In genomic region chr12:118979763-118980406, GRCh38 we compare ENCODE assay signal across 8 cellular contexts. TPM values are rescaled to one million over a fixed set of nuclear protein-coding genes. Genes with fewer than 3 reads are reported as not detected.
DNase-seq lines count a peak whose midpoint lies in the region; ATAC-seq and TF ChIP-seq lines count a peak whose summit lies in the region.

No MANE protein-coding gene starts in this region.

- intact Hi-C loops in A673 (cut with micrococcal nuclease; ENCODE audit: unreplicated experiment) (loop anchor here (5.0 kb wide), 1 partner anchor 432 kb away; no protein-coding TSS in a partner anchor), mucosa of descending colon (cut with DNase I, micrococcal nuclease) (no loop called here)

- H3K9me3 ChIP-seq in A673 (ENCODE audit: low read depth, low read length, poor library complexity, severe bottlenecking): no peaks in the 10 kb centered on the region
- no peaks in the 10 kb centered on the region for H3K9me3 ChIP-seq in RWPE2 (ENCODE audit: severe bottlenecking)
- H3K9me3 ChIP-seq in mucosa of descending colon: no peaks in the 10 kb centered on the region

- ATAC-seq in RWPE2 (ENCODE audit: low read depth): no peak
- ATAC-seq in esophagus mucosa: peak; percentile 37
- ATAC-seq in mucosa of descending colon: peak; percentile 53
- ATAC-seq in GM18858 (IDR thresholded peaks at IDR 0.05; ENCODE audit: unreplicated experiment): no peak
- ATAC-seq in HG02840 (IDR thresholded peaks at IDR 0.05; ENCODE audit: low FRiP score, unreplicated experiment): no peak

- H3K4me1 ChIP-seq in A673 (ENCODE audit: insufficient read depth, low read length, poor library complexity, severe bottlenecking) (no peaks in the 10 kb centered on the region), RWPE2 (ENCODE audit: insufficient read depth, poor library complexity, severe bottlenecking) (no peaks in the 10 kb centered on the region), mucosa of descending colon (ENCODE audit: low read depth) (no peaks in the 10 kb centered on the region)

- POLR2A ChIA-PET in A673 (lab: Charles Lee; ENCODE audit: low non-redundant PET): no interaction called here
- POLR2A ChIA-PET in GM10248 (lab: Yijun Ruan, JAX): no interaction called here

- DNase-seq in A673 (ENCODE audit: low spot score) (peak; percentile 79), GM10248 (ENCODE audit: extremely low spot score) (peak; percentile 73), M059J (ENCODE audit: low read depth) (peak; percentile 31), RWPE2 (ENCODE audit: low spot score) (no peak), mucosa of descending colon (peak in 2 of 3 donors; percentile 25 to 35)

- TF ChIP-seq CTCF in A673 (conservative IDR thresholded peaks at IDR 0.05; ENCODE audit: low read depth, low read length): peak; percentile 86
- peak; percentile 61 for TF ChIP-seq CTCF in GM10248 (IDR thresholded peaks at IDR 0.05; ENCODE audit: control extremely low read depth, extremely low read depth, low read depth, missing control alignments)
- TF ChIP-seq CTCF in RWPE2 (IDR thresholded peaks at IDR 0.05; ENCODE audit: poor library complexity, severe bottlenecking): peak; percentile 39
- peak; percentile 16 for TF ChIP-seq CTCF in mucosa of descending colon (IDR thresholded peaks at IDR 0.05)

- H3K27me3 ChIP-seq in A673 (replicated peaks; ENCODE audit: insufficient read depth, low read depth, low read length, poor library complexity) (peaks cover 53% of the 10 kb centered on the region), RWPE2 (ENCODE audit: insufficient read depth, poor library complexity, severe bottlenecking) (peaks cover 17% of the 10 kb centered on the region)

- no TSS peak for BruUV-seq in A673 (replicated peaks; lab: Mats Ljungman, UMichigan)

- no peaks in the 10 kb centered on the region for H3K36me3 ChIP-seq in A673 (ENCODE audit: insufficient read depth, low read length, poor library complexity, severe bottlenecking)
- no peaks in the 10 kb centered on the region for H3K36me3 ChIP-seq in RWPE2 (ENCODE audit: low read depth)
- no peaks in the 10 kb centered on the region for H3K36me3 ChIP-seq in mucosa of descending colon (ENCODE audit: low read depth)

- CTCF ChIA-PET in A673 (lab: Charles Lee) (interaction anchor here (0.6 kb wide), 1 partner anchor 674 kb away, joined by 4 read pairs; no protein-coding TSS in a partner anchor), GM10248 (lab: Yijun Ruan, JAX) (interaction anchor here (0.8 to 1.4 kb wide), 9 partner anchors 10 to 575 kb away, joined by 3 to 5 read pairs (median 3); no protein-coding TSS in a partner anchor)

- H3K27ac ChIP-seq in A673 (ENCODE audit: low read depth, low read length, poor library complexity, severe bottlenecking): no peak overlapping the region
- H3K27ac ChIP-seq in RWPE2 (ENCODE audit: poor library complexity, severe bottlenecking): no peak overlapping the region

- H3K4me3 ChIP-seq in A673 (ENCODE audit: low read depth, low read length, poor library complexity, severe bottlenecking) (no peak overlapping the region), RWPE2 (ENCODE audit: severe bottlenecking) (no peak overlapping the region), mucosa of descending colon (no peak overlapping the region)

RNA-seq across cellular contexts. Expression of gene SRRM4, which starts 1.5 kb away (rescaled TPM):
- total RNA-seq in A673 (2021): not detected in 2 replicates
- not detected in 2 replicates for total RNA-seq in M059J (2014; rRNA removed; shearing (Covaris generic))
- not detected for total RNA-seq in esophagus mucosa
- total RNA-seq in mucosa of descending colon: under 1 TPM in 1 of 3 donors, not detected in 2; 0.32 TPM

Comparison
In these comparisons a context has a peak if more than half of its experiments do, and no peak if none do; other contexts are left out.
1. CTCF ChIP-seq: peak in every context shown above with its lines; median percentile 86 in A673; 61 in GM10248; 39 in RWPE2; 16 in mucosa of descending colon.
2. ATAC-seq: peak in esophagus mucosa (single experiment) and mucosa of descending colon (single experiment); none in RWPE2 (single experiment), GM18858 (single experiment) and HG02840 (single experiment).